31 cellular contexts compared by ENCODE assay signal in the genomic region with DNA sequence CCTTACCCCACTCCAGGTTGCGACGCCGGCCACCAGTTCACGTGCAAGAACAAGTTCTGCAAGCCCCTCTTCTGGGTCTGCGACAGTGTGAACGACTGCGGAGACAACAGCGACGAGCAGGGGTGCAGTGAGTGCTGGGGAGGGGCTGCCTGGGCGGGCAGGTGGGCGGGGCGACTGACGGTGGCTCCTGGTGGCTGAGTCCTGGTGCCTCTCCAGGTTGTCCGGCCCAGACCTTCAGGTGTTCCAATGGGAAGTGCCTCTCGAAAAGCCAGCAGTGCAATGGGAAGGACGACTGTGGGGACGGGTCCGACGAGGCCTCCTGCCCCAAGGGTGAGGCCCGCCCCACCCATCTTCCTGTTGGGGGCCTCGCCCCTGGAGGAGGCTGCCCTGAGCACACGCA. TPM values are rescaled to one million over a fixed set of nuclear protein-coding genes. Genes with fewer than 3 reads are reported as not detected.
"Had no signal": no experiment of that assay in that cellular context is flagged by ENCODE, and none has a peak within 500 bp of the region (broad histone marks: within the 10 kb centered on the region; RNA-seq: fewer than 3 reads in every experiment).

No MANE protein-coding gene starts in this region.

- FAIRE-seq: astrocyte, TTC549 had no signal

- H3K36me3 ChIP-seq: brain microvascular endothelial cell, breast epithelium had no signal

- H3K4me1 ChIP-seq: breast epithelium had no signal

- H3K9me3 ChIP-seq: body of pancreas, breast epithelium had no signal

- H3K27me3 ChIP-seq: body of pancreas, brain microvascular endothelial cell, breast epithelium had no signal

- DNase-seq: activated CD4-positive, alpha-beta memory T cell treated with anti-CD3 and anti-CD28 coated beads, Interleukin-2, amount 10 ng/mL, durations not matched to agents 7 days and 5 days; activated CD4-positive, alpha-beta T cell treated with anti-CD3 and anti-CD28 coated beads for 1 hour; activated CD4-positive, alpha-beta T cell treated with anti-CD3 and anti-CD28 coated beads for 36 hours; activated CD4-positive, alpha-beta T cell treated with anti-CD3 and anti-CD28 coated beads for 48 hours; activated CD4-positive, alpha-beta T cell treated with anti-CD3 and anti-CD28 coated beads, Interleukin-2, amount 10 ng/mL, durations not matched to agents 7 days and 5 days; activated CD4-positive, alpha-beta T cell treated with anti-CD3 and anti-CD28 coated beads, Interleukin-2, amount 50 U/mL, for 48 hours; activated CD4-positive, CD25-positive, alpha-beta regulatory T cell; activated CD8-positive, alpha-beta memory T cell treated with anti-CD3 and anti-CD28 coated beads for 24 hours; activated CD8-positive, alpha-beta memory T cell treated with anti-CD3 and anti-CD28 coated beads, Interleukin-2, amount 10 ng/mL, durations not matched to agents 7 days and 5 days; activated CD8-positive, alpha-beta memory T cell treated with anti-CD3 and anti-CD28 coated beads, Interleukin-2, amount 50 U/mL, for 48 hours; activated CD8-positive, alpha-beta T cell treated with anti-CD3 and anti-CD28 coated beads, Interleukin-2, amount 10 ng/mL, durations not matched to agents 7 days and 5 days; activated effector memory CD4-positive, alpha-beta T cell treated with Interleukin-2 at 50 U/mL for 16 hours; activated gamma-delta T cell; activated naive CD4-positive, alpha-beta T cell treated with anti-CD3 and anti-CD28 coated beads, Interleukin-2, amount 10 ng/mL, durations not matched to agents 7 days and 5 days; activated naive CD4-positive, alpha-beta T cell treated with Interleukin-2 at 50 U/mL for 16 hours; activated naive CD8-positive, alpha-beta T cell treated with anti-CD3 and anti-CD28 coated beads, Interleukin-2, amount 10 ng/mL, durations not matched to agents 7 days and 5 days; activated naive CD8-positive, alpha-beta T cell treated with anti-CD3 and anti-CD28 coated beads, Interleukin-2, amount 50 U/mL, for 24 hours; activated T-cell treated with anti-CD3 and anti-CD28 coated beads, Interleukin-2, amount 50 U/mL, for 24 hours; activated T-cell treated with anti-CD3 and anti-CD28 coated beads, Interleukin-2, amount 50 U/mL, for 48 hours; amygdala; anterior cingulate cortex; body of pancreas; brain microvascular endothelial cell; central memory CD4-positive, alpha-beta T cell; T-helper 1 cell; T-helper 2 cell; T-helper 9 cell had no signal

- H3K27ac ChIP-seq: body of pancreas, brain microvascular endothelial cell, breast epithelium, VCaP had no signal

- H3K4me3 ChIP-seq: body of pancreas, breast epithelium had no signal

RNA-seq across cellular contexts. Expression of gene ST14, which starts 38.7 kb away (rescaled TPM):
- total RNA-seq: activated CD4-positive, alpha-beta memory T cell treated with anti-CD3 and anti-CD28 coated beads, Interleukin-2, amount 10 ng/mL, durations not matched to agents 7 days and 5 days; activated CD4-positive, alpha-beta T cell treated with anti-CD3 and anti-CD28 coated beads for 36 hours; activated CD4-positive, alpha-beta T cell treated with anti-CD3 and anti-CD28 coated beads, Interleukin-2, amount 10 ng/mL, durations not matched to agents 7 days and 5 days; activated CD8-positive, alpha-beta memory T cell treated with anti-CD3 and anti-CD28 coated beads, Interleukin-2, amount 10 ng/mL, durations not matched to agents 7 days and 5 days; activated CD8-positive, alpha-beta T cell treated with anti-CD3 and anti-CD28 coated beads, Interleukin-2, amount 10 ng/mL, durations not matched to agents 7 days and 5 days had no signal
